27 cellular contexts compared by ENCODE assay signal in genomic region chr5:78605611-78606010, GRCh38. TPM values are rescaled to one million over a fixed set of nuclear protein-coding genes. Genes with fewer than 3 reads are reported as not detected.
DNase-seq lines count a peak whose midpoint lies in the region; ATAC-seq and TF ChIP-seq lines count a peak whose summit lies in the region.
"Had no signal": no experiment of that assay in that cellular context is flagged by ENCODE, and none has a peak within 500 bp of the region (broad histone marks: within the 10 kb centered on the region; RNA-seq: fewer than 3 reads in every experiment).

No MANE protein-coding gene starts in this region.

- no peak for TF ChIP-seq CTCF in RWPE1 (conservative IDR thresholded peaks at IDR 0.05; ENCODE audit: low read depth)
- no peak for TF ChIP-seq CTCF in foreskin keratinocyte (conservative IDR thresholded peaks at IDR 0.05)

- H3K9me3 ChIP-seq in skeletal muscle satellite cell (replicated peaks; ENCODE audit: low read length) = no peaks in the 10 kb centered on the region
- H3K9me3 ChIP-seq: left ventricle myocardium inferior, testis, vagina had no signal

- peak overlapping the region; percentile 4 for H3K9ac ChIP-seq in skeletal muscle satellite cell (ENCODE audit: low read depth, low read length)
- H3K9ac ChIP-seq: KMS-11 had no signal

- no peaks in the 10 kb centered on the region for H3K9me3 Mint-ChIP-seq in activated T-cell treated with anti-CD3 and anti-CD28 coated beads, Interleukin-2, amount 50 U/mL, for 24 hours
- H3K9me3 Mint-ChIP-seq: CD8-positive, alpha-beta memory T cell; HFFc6; neural crest cell; stimulated activated effector memory CD8-positive, alpha-beta T cell treated with anti-CD3 and anti-CD28 coated beads, Interleukin-12 subunit alpha, Interleukin-12 subunit beta, amount 100 ng/mL, for 72 hours; WTC11 had no signal

- H3K27ac ChIP-seq in RWPE1 = no peak overlapping the region
- H3K27ac ChIP-seq in foreskin keratinocyte = peak overlapping the region; percentile 77
- H3K27ac ChIP-seq: KMS-11, left ventricle myocardium inferior, skin epidermis, testis, vagina had no signal

- POLR2A ChIA-PET in RWPE1 (lab: Yijun Ruan, JAX; ENCODE audit: low non-redundant PET) = no interaction called here

- H3K27ac Mint-ChIP-seq in activated T-cell treated with anti-CD3 and anti-CD28 coated beads, Interleukin-2, amount 50 U/mL, for 24 hours = no peak overlapping the region
- H3K27ac Mint-ChIP-seq: CD8-positive, alpha-beta memory T cell; HFFc6; stimulated activated effector memory CD8-positive, alpha-beta T cell treated with anti-CD3 and anti-CD28 coated beads, Interleukin-12 subunit alpha, Interleukin-12 subunit beta, amount 100 ng/mL, for 72 hours; WTC11 had no signal

- no peaks in the 10 kb centered on the region for H3K36me3 Mint-ChIP-seq in activated T-cell treated with anti-CD3 and anti-CD28 coated beads, Interleukin-2, amount 50 U/mL, for 24 hours (ENCODE audit: low read depth)
- H3K36me3 Mint-ChIP-seq: CD8-positive, alpha-beta memory T cell; stimulated activated effector memory CD8-positive, alpha-beta T cell treated with anti-CD3 and anti-CD28 coated beads, Interleukin-12 subunit alpha, Interleukin-12 subunit beta, amount 100 ng/mL, for 72 hours had no signal

- H3K4me1 Mint-ChIP-seq in activated T-cell treated with anti-CD3 and anti-CD28 coated beads, Interleukin-2, amount 50 U/mL, for 24 hours (ENCODE audit: low read depth) = no peaks in the 10 kb centered on the region
- H3K4me1 Mint-ChIP-seq: CD8-positive, alpha-beta memory T cell; stimulated activated effector memory CD8-positive, alpha-beta T cell treated with anti-CD3 and anti-CD28 coated beads, Interleukin-12 subunit alpha, Interleukin-12 subunit beta, amount 100 ng/mL, for 72 hours had no signal

- H3K27me3 Mint-ChIP-seq in activated T-cell treated with anti-CD3 and anti-CD28 coated beads, Interleukin-2, amount 50 U/mL, for 24 hours = peaks cover 15% of the 10 kb centered on the region
- H3K27me3 Mint-ChIP-seq: brain had no signal

- H3K4me1 ChIP-seq in foreskin keratinocyte (peaks cover 5% of the 10 kb centered on the region), skeletal muscle satellite cell (ENCODE audit: control insufficient read depth, insufficient read depth, low read length) (peaks cover 52% of the 10 kb centered on the region)

- ATAC-seq in foreskin keratinocyte (peak; percentile 89), HG02852 (IDR thresholded peaks at IDR 0.05; ENCODE audit: unreplicated experiment) (no peak)
- ATAC-seq: stimulated activated effector memory CD8-positive, alpha-beta T cell treated with anti-CD3 and anti-CD28 coated beads, Interleukin-12 subunit alpha, Interleukin-12 subunit beta, amount 100 ng/mL, for 72 hours; WTC11 had no signal

- no peak overlapping the region for H3K4me3 Mint-ChIP-seq in activated T-cell treated with anti-CD3 and anti-CD28 coated beads, Interleukin-2, amount 50 U/mL, for 24 hours
- H3K4me3 Mint-ChIP-seq: CD8-positive, alpha-beta memory T cell; HFFc6; neural crest cell; stimulated activated effector memory CD8-positive, alpha-beta T cell treated with anti-CD3 and anti-CD28 coated beads, Interleukin-12 subunit alpha, Interleukin-12 subunit beta, amount 100 ng/mL, for 72 hours; WTC11 had no signal

- H3K36me3 ChIP-seq in skeletal muscle satellite cell (ENCODE audit: insufficient read depth, low read length) = peaks cover 9% of the 10 kb centered on the region
- H3K36me3 ChIP-seq: left ventricle myocardium inferior, vagina had no signal

- no peaks in the 10 kb centered on the region for H3K27me3 ChIP-seq in foreskin keratinocyte
- H3K27me3 ChIP-seq in skeletal muscle satellite cell (ENCODE audit: control insufficient read depth, insufficient read depth, low read length) = no peaks in the 10 kb centered on the region
- H3K27me3 ChIP-seq: testis, vagina had no signal

- H3K4me2 ChIP-seq in skeletal muscle satellite cell (ENCODE audit: low read length) = peak overlapping the region; percentile 1
- H3K4me2 ChIP-seq: KMS-11 had no signal

- DNase-seq in HCEC 1CT (peak; percentile 88), RWPE1 (ENCODE audit: low spot score) (peak; percentile 44), foreskin keratinocyte (peak; percentile 49 to 68), KBM-7 (no peak)
- no peak for DNase-seq in activated T-cell treated with anti-CD3 and anti-CD28 coated beads, Interleukin-2, amount 50 U/mL, for 24 hours
- DNase-seq: activated CD4-positive, alpha-beta T cell treated with anti-CD3 and anti-CD28 coated beads, Interleukin-2, amount 50 U/mL, for 4 hours; activated CD8-positive, alpha-beta memory T cell treated with anti-CD3 and anti-CD28 coated beads, Interleukin-2, amount 50 U/mL, for 48 hours; activated gamma-delta T cell; AML-193; CD8-positive, alpha-beta memory T cell; DMS79; HFFc6; left ventricle myocardium inferior; NCI-H1092 treated with DMSO at 0.1 percent for 48 hours; posterior cingulate gyrus; stimulated activated CD4-positive, alpha-beta T cell treated with anti-CD3 and anti-CD28 coated beads, Interleukin-2, amount 100 ng/mL, for 24 hours; T-helper 9 cell; testis had no signal

- no peak overlapping the region for H3K4me3 ChIP-seq in skeletal muscle satellite cell (ENCODE audit: low read length)
- H3K4me3 ChIP-seq: left ventricle myocardium inferior, skin epidermis, testis, vagina had no signal

- in situ Hi-C loops in KBM-7 (cut with MboI; ENCODE audit: low pct_unique_long_range_greater_than_20kb, low sequenced_read_pairs) = no loop called here

- CTCF ChIA-PET in RWPE1 (lab: Yijun Ruan, JAX) = no interaction called here

RNA-seq across cellular contexts. Expression of gene LHFPL2, which starts 43.0 kb away (rescaled TPM):
- total RNA-seq in foreskin keratinocyte = 18.9 and 22.5 TPM in 2 replicates
- polyA plus RNA-seq in foreskin keratinocyte = 6.6 and 6.9 TPM in 2 replicates
- total RNA-seq in skeletal muscle satellite cell (2012; rRNA removed) = 36.0 and 46.9 TPM in 2 replicates

Comparison
In these comparisons a context has a peak if more than half of its experiments do, and no peak if none do; other contexts are left out.
1. DNase-seq: peak in HCEC 1CT (single experiment), RWPE1 (single experiment) and foreskin keratinocyte (2 of 2); none in activated T-cell treated with anti-CD3 and anti-CD28 coated beads, Interleukin-2, amount 50 U/mL, for 24 hours (single experiment) and KBM-7 (single experiment).